ENCODE assay signal across 8 cellular contexts in genomic region chr14:106883218-106883692, GRCh38.
DNase-seq lines count a peak whose midpoint lies in the region; ATAC-seq, FAIRE-seq and TF ChIP-seq lines count a peak whose summit lies in the region.

No MANE protein-coding gene starts in this region.

- DNase-seq in left cardiac atrium (peak; percentile 43), cardiac septum (ENCODE audit: low spot score) (no peak), HepG2 (ENCODE audit: low spot score) (peak; percentile 39), NCI-H2196 treated with DMSO at 0.1 percent for 48 hours (lab: John Stamatoyannopoulos, UW; ENCODE audit: unreplicated experiment) (no peak)
- no peak for DNase-seq in activated T-cell treated with anti-CD3 and anti-CD28 coated beads, Interleukin-2, amount 50 U/mL, for 4 hours

- no peaks in the 10 kb centered on the region for H3K4me1 Mint-ChIP-seq in activated T-cell treated with anti-CD3 and anti-CD28 coated beads, Interleukin-2, amount 50 U/mL, for 4 hours (ENCODE audit: low read depth)

- peak; percentile 76 for TF ChIP-seq CTCF in HepG2 (CRISPR knock-in tag; IDR thresholded peaks at IDR 0.05)

- TF ChIP-seq EP300 in HepG2 (IDR thresholded peaks at IDR 0.05; ENCODE audit: low read depth in 2 of 2, low read length in 2 of 2): no peak
- TF ChIP-seq EP300 in HepG2 (CRISPR knock-in tag; IDR thresholded peaks at IDR 0.05; ENCODE audit: borderline replicate concordance): no peak

- no peaks in the 10 kb centered on the region for H3K9me3 Mint-ChIP-seq in activated T-cell treated with anti-CD3 and anti-CD28 coated beads, Interleukin-2, amount 50 U/mL, for 4 hours

- H3K4me3 Mint-ChIP-seq in activated T-cell treated with anti-CD3 and anti-CD28 coated beads, Interleukin-2, amount 50 U/mL, for 4 hours: no peak overlapping the region

- WGBS in HepG2 (ENCODE audit: low lambda C conversion rate): 87% methylated on average over 36 of the region's 44 CpGs

- no TSS peak for BruUV-seq in HepG2 (replicated peaks; lab: Mats Ljungman, UMichigan)

- no peak overlapping the region for H3K27ac ChIP-seq in HepG2 (ENCODE audit: extremely low read length, insufficient read depth, low read length)

- POLR2A ChIA-PET in HepG2 (lab: Yijun Ruan, JAX): no interaction called here

- ATAC-seq in left cardiac atrium: peak in 1 of 2 donors; percentile 35
- ATAC-seq in activated T-cell treated with anti-CD3 and anti-CD28 coated beads, Interleukin-2, amount 50 U/mL, for 4 hours: peak; percentile 32 to 34
- no peak for ATAC-seq in HepG2
- ATAC-seq in HG02840 (IDR thresholded peaks at IDR 0.05; ENCODE audit: low FRiP score, unreplicated experiment): no peak
- no peak for ATAC-seq in GM19023 (IDR thresholded peaks at IDR 0.05; ENCODE audit: unreplicated experiment)
- no peak for ATAC-seq in HG02763 (IDR thresholded peaks at IDR 0.05; ENCODE audit: unreplicated experiment)

- peaks cover 7% of the 10 kb centered on the region for H3K27me3 Mint-ChIP-seq in activated T-cell treated with anti-CD3 and anti-CD28 coated beads, Interleukin-2, amount 50 U/mL, for 4 hours (ENCODE audit: low read depth)

- H3K36me3 Mint-ChIP-seq in activated T-cell treated with anti-CD3 and anti-CD28 coated beads, Interleukin-2, amount 50 U/mL, for 4 hours (ENCODE audit: insufficient read depth): no peaks in the 10 kb centered on the region

- TF ChIP-seq RAD21 in HepG2 (CRISPR knock-in tag; IDR thresholded peaks at IDR 0.05): no peak

- H3K4me2 ChIP-seq in HepG2 (ENCODE audit: low read depth, low read length): no peak overlapping the region

- no peak for TF ChIP-seq POLR2A in HepG2 (IDR thresholded peaks at IDR 0.05; ENCODE audit: insufficient read depth in 1 of 2, low read depth in 2 of 2, low read length in 2 of 2)

- in situ Hi-C loops in HepG2 (cut with HindIII; ENCODE audit: extremely low pct_ligation_motif_present, low pct_unique_long_range_greater_than_20kb): no loop called here

- H2AFZ ChIP-seq in HepG2 (ENCODE audit: low read length): no peak overlapping the region

- CTCF ChIA-PET in HepG2 (lab: Yijun Ruan, JAX; ENCODE audit: low intra/inter-chr PET ratio, low total read pairs): interaction anchor here (1.1 to 2.3 kb wide), 6 partner anchors 11 to 265 kb away, joined by 3 to 39 read pairs (median 12); no protein-coding TSS in a partner anchor

- H3K27me3 ChIP-seq in HepG2 (ENCODE audit: control insufficient read depth in 1 of 2, insufficient read depth in 2 of 2, low read length in 2 of 2): no peaks in the 10 kb centered on the region

- peaks cover 7% of the 10 kb centered on the region for H3K9me3 ChIP-seq in HepG2 (ENCODE audit: low read length)

- H3K4me3 ChIP-seq in HepG2 (replicated peaks in 1 of 3; ENCODE audit: insufficient read depth in 1 of 3, low read depth in 2 of 3, low read length in 3 of 3): no peak overlapping the region

- no peaks in the 10 kb centered on the region for H3K36me3 ChIP-seq in HepG2 (replicated peaks in 1 of 2; ENCODE audit: control insufficient read depth in 1 of 2, insufficient read depth in 2 of 2, low read length in 2 of 2)

- no peaks in the 10 kb centered on the region for H3K4me1 ChIP-seq in HepG2 (ENCODE audit: insufficient read depth, low read length)

- H3K9ac ChIP-seq in HepG2 (ENCODE audit: insufficient read depth, low read depth, low read length): no peak overlapping the region

- no peaks in the 10 kb centered on the region for H4K20me1 ChIP-seq in HepG2 (ENCODE audit: insufficient read depth, low read length)

- FAIRE-seq in HepG2 (lab: Jason Lieb, UNC): no peak

- intact Hi-C loops in left cardiac atrium (cut with DNase I) (no loop called here), cardiac septum (cut with DNase I) (no loop called here), HepG2 (cut with micrococcal nuclease; ENCODE audit: unreplicated experiment) (no loop called here)

- H3K79me2 ChIP-seq in HepG2 (ENCODE audit: insufficient read depth, low read length): no peaks in the 10 kb centered on the region

TF ChIP-seq in HepG2, 621 proteins besides CTCF, POLR2A, EP300 and RAD21 (continues in another document):
- TF ChIP-seq POLR2AphosphoS5 (IDR thresholded peaks at IDR 0.05; ENCODE audit: low read depth, low read length) (no peak), ZSCAN31 (CRISPR knock-in tag; IDR thresholded peaks at IDR 0.05; ENCODE audit: low read depth) (no peak), FOXO1 (CRISPR knock-in tag; IDR thresholded peaks at IDR 0.05) (no peak), TERF1 (CRISPR knock-in tag; IDR thresholded peaks at IDR 0.05) (peak; percentile 98), ZNF768 (CRISPR knock-in tag; IDR thresholded peaks at IDR 0.05) (peak; percentile 14; the same call in 1 of the 2 replicates), CREB3 (CRISPR knock-in tag; IDR thresholded peaks at IDR 0.05) (no peak), ZNF3 (CRISPR knock-in tag; IDR thresholded peaks at IDR 0.05) (no peak), ZNF687 (CRISPR knock-in tag; IDR thresholded peaks at IDR 0.05) (0 out of 2 replicates have a peak, but pooled peaks have one; percentile 19), POGZ (CRISPR knock-in tag; IDR thresholded peaks at IDR 0.05) (0 out of 2 replicates have a peak, but pooled peaks have one; percentile 28), ZBTB25 (CRISPR knock-in tag; IDR thresholded peaks at IDR 0.05) (no peak), RORA (CRISPR knock-in tag; IDR thresholded peaks at IDR 0.05) (no peak), TBP (CRISPR knock-in tag; IDR thresholded peaks at IDR 0.05) (no peak), GATA4 (IDR thresholded peaks at IDR 0.05; ENCODE audit: borderline replicate concordance, low read depth) (no peak), SETDB1 (CRISPR knock-in tag; IDR thresholded peaks at IDR 0.05; ENCODE audit: borderline replicate concordance) (peak; percentile 100)

Comparison
In these comparisons a context has a peak if more than half of its experiments do, and no peak if none do; other contexts are left out.
1. DNase-seq: peak in left cardiac atrium (single experiment) and HepG2 (single experiment); none in cardiac septum (single experiment), activated T-cell treated with anti-CD3 and anti-CD28 coated beads, Interleukin-2, amount 50 U/mL, for 4 hours (single experiment) and NCI-H2196 treated with DMSO at 0.1 percent for 48 hours (single experiment).
2. ATAC-seq: peak in activated T-cell treated with anti-CD3 and anti-CD28 coated beads, Interleukin-2, amount 50 U/mL, for 4 hours (2 of 2); none in HepG2 (single experiment), HG02840 (single experiment), GM19023 (single experiment) and HG02763 (single experiment).